In the genomic region with DNA sequence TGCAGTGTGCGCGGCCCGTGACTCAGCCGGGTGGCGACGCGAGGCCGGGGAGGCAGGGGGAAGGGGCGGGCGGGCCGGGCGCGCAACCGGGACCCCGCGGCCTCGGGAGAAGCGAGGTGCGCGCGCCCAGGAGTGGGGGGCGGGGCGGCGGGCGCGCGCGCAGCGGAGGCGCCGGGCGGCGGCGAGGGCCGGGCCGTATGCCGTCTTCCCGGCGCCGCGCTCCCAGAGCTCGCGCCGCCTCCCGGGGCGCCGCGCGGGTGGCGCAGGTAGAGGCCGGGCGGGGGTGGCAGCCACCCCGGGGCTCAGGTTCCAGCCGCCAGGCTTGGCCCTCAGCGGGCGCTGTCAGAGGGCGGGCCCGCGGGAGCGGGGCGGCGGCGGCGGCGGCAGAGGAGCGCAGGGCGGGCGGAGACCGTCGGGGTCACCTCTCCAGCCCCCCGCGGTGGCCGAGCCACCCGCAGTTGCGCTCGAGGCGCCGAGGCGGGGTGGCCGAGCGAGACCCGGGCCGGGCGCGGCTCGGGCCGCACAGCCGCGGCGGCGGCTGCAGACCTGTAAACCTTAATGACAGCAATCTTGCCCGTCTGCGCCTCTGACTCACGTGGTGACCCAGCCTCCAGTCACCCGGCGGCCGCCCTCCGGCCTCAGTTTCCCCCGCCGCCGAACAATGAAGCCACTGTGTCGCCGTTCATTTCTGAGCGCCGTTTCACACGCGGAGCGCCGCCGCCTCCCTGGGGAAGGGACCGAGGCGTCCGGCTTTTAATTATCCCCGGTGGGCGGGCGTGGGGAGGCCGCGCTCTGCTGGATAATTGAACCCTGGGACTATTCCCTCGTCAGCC, we compare ENCODE assay signal across 8 cellular contexts. TPM values are rescaled to one million over a fixed set of nuclear protein-coding genes. Genes with fewer than 3 reads are reported as not detected.
A peak's percentile ranks its signal among the peaks of the same experiment; 100 is the strongest.
DNase-seq lines count a peak whose midpoint lies in the region; ATAC-seq and TF ChIP-seq lines count a peak whose summit lies in the region.

No MANE protein-coding gene starts in this region.

- no peak for TF ChIP-seq POLR2A in NB4 (IDR thresholded peaks at IDR 0.05; ENCODE audit: extremely low read depth, insufficient read length)

- DNase-seq in EH (ENCODE audit: low read depth): peak; percentile 71
- peak; percentile 70 for DNase-seq in NB4 (ENCODE audit: low read depth)
- peak; percentile 38 to 48 for DNase-seq in activated CD4-positive, alpha-beta T cell treated with anti-CD3 and anti-CD28 coated beads for 24 hours (ENCODE audit: low read depth in 2 of 2)
- DNase-seq in coronary artery (ENCODE audit: low spot score): no peak
- peak; percentile 49 to 62 for DNase-seq in lung microvascular endothelial cell (ENCODE audit: low read depth in 2 of 2)
- DNase-seq in stimulated activated CD8-positive, alpha-beta memory T cell treated with anti-CD3 and anti-CD28 coated beads, Interleukin-15, amount 100 ng/mL, for 4 hours (ENCODE audit: low read depth in 2 of 2): peak; percentile 40 to 49
- DNase-seq in Ammon's horn (ENCODE audit: low spot score): no peak

- peak overlapping the region; percentile 36 for H3K4me3 ChIP-seq in NB4 (ENCODE audit: low read depth, low read length)
- H3K4me3 ChIP-seq in coronary artery: peak overlapping the region; percentile 78

- peak; percentile 55 for ATAC-seq in GM21737 (IDR thresholded peaks at IDR 0.05; ENCODE audit: unreplicated experiment)

- H3K27ac ChIP-seq in coronary artery: peak overlapping the region; percentile 59 to 82

- TF ChIP-seq CTCF in NB4 (IDR thresholded peaks at IDR 0.05; ENCODE audit: low read depth, low read length) (no peak), coronary artery (IDR thresholded peaks at IDR 0.05) (no peak)

RNA-seq across cellular contexts. Expression of gene SMAD7, which starts 25.3 kb away (rescaled TPM):
- 3.0 and 3.1 TPM in 2 replicates for total RNA-seq in lung microvascular endothelial cell

Comparison
In these comparisons a context has a peak if more than half of its experiments do, and no peak if none do; other contexts are left out.
1. DNase-seq: peak in EH (single experiment), NB4 (single experiment), activated CD4-positive, alpha-beta T cell treated with anti-CD3 and anti-CD28 coated beads for 24 hours (2 of 2), lung microvascular endothelial cell (2 of 2) and stimulated activated CD8-positive, alpha-beta memory T cell treated with anti-CD3 and anti-CD28 coated beads, Interleukin-15, amount 100 ng/mL, for 4 hours (2 of 2); none in coronary artery (single experiment) and Ammon's horn (single experiment).